In genomic region chr1:40532062-40532389, GRCh38 we compare ENCODE assay signal across 8 cellular contexts. TPM values are rescaled to one million over a fixed set of nuclear protein-coding genes. Genes with fewer than 3 reads are reported as not detected.
DNase-seq lines count a peak whose midpoint lies in the region; ATAC-seq and TF ChIP-seq lines count a peak whose summit lies in the region.

No MANE protein-coding gene starts in this region.

- no peak for TF ChIP-seq CTCF in BE2C (IDR thresholded peaks at IDR 0.05; ENCODE audit: low read depth, low read length)
- no peak for TF ChIP-seq CTCF in chondrocyte (IDR thresholded peaks at IDR 0.05)

- H3K4me1 ChIP-seq in BE2C (no peaks in the 10 kb centered on the region), HUES48 (ENCODE audit: control insufficient read depth, insufficient read depth, low read length) (0 out of 2 replicates have a peak, but pooled peaks cover 6% of the 10 kb centered on the region)
- H3K4me1 ChIP-seq in naive thymus-derived CD4-positive, alpha-beta T cell (ENCODE audit: control insufficient read depth in 2 of 2, insufficient read depth in 2 of 2, low read length in 2 of 2) = peaks cover 14 to 17% of the 10 kb centered on the region in 2 donors

- H3K36me3 Mint-ChIP-seq in chondrocyte (ENCODE audit: low read depth) = peaks cover 1% of the 10 kb centered on the region
- peaks cover 0 to 27% (median 11%) of the 10 kb centered on the region in 5 donors for H3K36me3 Mint-ChIP-seq in naive thymus-derived CD4-positive, alpha-beta T cell

- H3K9me3 Mint-ChIP-seq in chondrocyte (ENCODE audit: low read depth) = peaks cover 10% of the 10 kb centered on the region
- H3K9me3 Mint-ChIP-seq in naive thymus-derived CD4-positive, alpha-beta T cell = peaks cover 2 to 32% (median 8%) of the 10 kb centered on the region in 11 donors

- H3K27ac ChIP-seq in HUES48 (ENCODE audit: low read depth, low read length) = peak overlapping the region; percentile 78
- peak overlapping the region; percentile 80 for H3K27ac ChIP-seq in naive thymus-derived CD4-positive, alpha-beta T cell (ENCODE audit: low read depth, low read length)

- CTCF ChIA-PET in naive thymus-derived CD4-positive, alpha-beta T cell (lab: Charles Lee) = interaction anchor here (0.8 to 1.4 kb wide), 4 partner anchors 14 to 140 kb away, joined by 3 read pairs; no protein-coding TSS in a partner anchor

- H3K9me3 ChIP-seq in BE2C = no peaks in the 10 kb centered on the region
- H3K9me3 ChIP-seq in HUES48 (ENCODE audit: control insufficient read depth, insufficient read depth, low read length) = no peaks in the 10 kb centered on the region
- H3K9me3 ChIP-seq in naive thymus-derived CD4-positive, alpha-beta T cell (ENCODE audit: control insufficient read depth in 2 of 3, low read length in 3 of 3) = no peaks in the 10 kb centered on the region

- intact Hi-C loops in naive thymus-derived CD4-positive, alpha-beta T cell (cut with micrococcal nuclease) = loop anchor here (5.0 kb wide), 4 partner anchors 135 to 840 kb away; partner anchors contain the start of genes NFYC (in 2 of the 2), HPCAL4 (in 1 of the 2), RIMS3 (in 1 of the 2) and RLF (in 1 of the 2)

- H3K27me3 Mint-ChIP-seq in chondrocyte (ENCODE audit: low read depth) = no peaks in the 10 kb centered on the region
- H3K27me3 Mint-ChIP-seq in naive thymus-derived CD4-positive, alpha-beta T cell = peaks cover 4 to 24% (median 17%) of the 10 kb centered on the region in 5 donors

- POLR2A ChIA-PET in naive thymus-derived CD4-positive, alpha-beta T cell (lab: Charles Lee) = interaction anchor here (0.6 to 2.4 kb wide), 16 partner anchors 8 to 472 kb away, joined by 3 to 20 read pairs (median 3); partner anchors contain the start of genes CITED4, EXO5, NFYC and ZFP69

- no peak for ATAC-seq in naive thymus-derived CD4-positive, alpha-beta T cell
- ATAC-seq in HG03432 (IDR thresholded peaks at IDR 0.05; ENCODE audit: unreplicated experiment) = no peak
- ATAC-seq in HG02623 (IDR thresholded peaks at IDR 0.05; ENCODE audit: unreplicated experiment) = no peak

- H3K4me1 Mint-ChIP-seq in chondrocyte (ENCODE audit: low read depth) = peaks cover 27% of the 10 kb centered on the region
- H3K4me1 Mint-ChIP-seq in naive thymus-derived CD4-positive, alpha-beta T cell = peaks cover 22 to 29% (median 25%) of the 10 kb centered on the region in 7 donors

- H3K27me3 ChIP-seq in BE2C (no peaks in the 10 kb centered on the region), HUES48 (ENCODE audit: control insufficient read depth, insufficient read depth, low read length) (no peaks in the 10 kb centered on the region)
- no peaks in the 10 kb centered on the region for H3K27me3 ChIP-seq in naive thymus-derived CD4-positive, alpha-beta T cell (ENCODE audit: control insufficient read depth in 2 of 2, insufficient read depth in 2 of 2, low read length in 2 of 2)

- H3K4me3 ChIP-seq in BE2C (ENCODE audit: low read depth, low read length) (peak overlapping the region; percentile 80), HUES48 (ENCODE audit: low read depth, low read length) (peak overlapping the region; percentile 84)
- peak overlapping the region; percentile 78 for H3K4me3 ChIP-seq in naive thymus-derived CD4-positive, alpha-beta T cell (ENCODE audit: low read length)

- H3K36me3 ChIP-seq in BE2C (no peaks in the 10 kb centered on the region), HUES48 (ENCODE audit: control insufficient read depth, insufficient read depth, low read length) (0 out of 2 replicates have a peak, but pooled peaks cover 6% of the 10 kb centered on the region)
- H3K36me3 ChIP-seq in naive thymus-derived CD4-positive, alpha-beta T cell (ENCODE audit: control insufficient read depth in 2 of 3, insufficient read depth in 3 of 3, low read length in 3 of 3) = no peaks in the 10 kb centered on the region

- H3K9ac ChIP-seq in HUES48 (ENCODE audit: low read depth, low read length) = peak overlapping the region; percentile 90

- peak overlapping the region; percentile 95 for H3K4me3 Mint-ChIP-seq in chondrocyte (ENCODE audit: unreplicated experiment)
- H3K4me3 Mint-ChIP-seq in naive thymus-derived CD4-positive, alpha-beta T cell = peak overlapping the region; percentile 89 to 100 (median 98)

- no peak for DNase-seq in BE2C
- no peak for DNase-seq in chondrocyte (ENCODE audit: low spot score)
- no peak for DNase-seq in naive thymus-derived CD4-positive, alpha-beta T cell
- DNase-seq in Ammon's horn (ENCODE audit: low spot score) = no peak
- DNase-seq in stimulated activated CD4-positive, alpha-beta T cell treated with anti-CD3 and anti-CD28 coated beads, Interleukin-4, amount 100 ng/mL, for 4 hours = no peak

- peak overlapping the region; percentile 98 for H3K27ac Mint-ChIP-seq in chondrocyte (ENCODE audit: unreplicated experiment)
- H3K27ac Mint-ChIP-seq in naive thymus-derived CD4-positive, alpha-beta T cell = peak overlapping the region; percentile 59 to 96 (median 93)

RNA-seq across cellular contexts. Expression of gene ZNF684, which starts 0.6 kb away (rescaled TPM):
- polyA plus RNA-seq in BE2C (2012; ENCODE audit: insufficient read depth, insufficient read length, low read depth) = 2.7 TPM
- total RNA-seq in chondrocyte = 3.5 to 5.2 TPM (median 4.8 TPM) in 3 replicates
- total RNA-seq in naive thymus-derived CD4-positive, alpha-beta T cell = 1 to 10 TPM; 1.3 to 6.6 (median 3.7) TPM
- 1 to 10 TPM; 2.5 to 3.6 TPM for polyA plus RNA-seq in naive thymus-derived CD4-positive, alpha-beta T cell

RNA-seq across cellular contexts. Expression of gene EXO5, which starts 23.5 kb away (rescaled TPM):
- polyA plus RNA-seq in BE2C (2012; ENCODE audit: insufficient read depth, insufficient read length, low read depth) = 2.5 TPM
- total RNA-seq in chondrocyte = 13.1 to 15.0 TPM (median 14.0 TPM) in 3 replicates
- 10 to 100 TPM in 2 of 5 experiments, 1 to 10 TPM in 3; 5.2 to 14.1 (median 8.6) TPM for total RNA-seq in naive thymus-derived CD4-positive, alpha-beta T cell
- polyA plus RNA-seq in naive thymus-derived CD4-positive, alpha-beta T cell = 1 to 10 TPM; 8.1 to 8.8 TPM

RNA-seq across cellular contexts. Expression of gene ZFP69, which starts 54.9 kb away (rescaled TPM):
- polyA plus RNA-seq in BE2C (2012; ENCODE audit: insufficient read depth, insufficient read length, low read depth) = 0.56 TPM
- 4.5 to 4.9 TPM (median 4.5 TPM) in 3 replicates for total RNA-seq in chondrocyte
- total RNA-seq in naive thymus-derived CD4-positive, alpha-beta T cell = 1 to 10 TPM; 2.7 to 4.3 (median 3.4) TPM
- 1 to 10 TPM; 4.1 to 7.8 TPM for polyA plus RNA-seq in naive thymus-derived CD4-positive, alpha-beta T cell
